Comparison of ENCODE assay signal across 7 cellular contexts in the genomic region with DNA sequence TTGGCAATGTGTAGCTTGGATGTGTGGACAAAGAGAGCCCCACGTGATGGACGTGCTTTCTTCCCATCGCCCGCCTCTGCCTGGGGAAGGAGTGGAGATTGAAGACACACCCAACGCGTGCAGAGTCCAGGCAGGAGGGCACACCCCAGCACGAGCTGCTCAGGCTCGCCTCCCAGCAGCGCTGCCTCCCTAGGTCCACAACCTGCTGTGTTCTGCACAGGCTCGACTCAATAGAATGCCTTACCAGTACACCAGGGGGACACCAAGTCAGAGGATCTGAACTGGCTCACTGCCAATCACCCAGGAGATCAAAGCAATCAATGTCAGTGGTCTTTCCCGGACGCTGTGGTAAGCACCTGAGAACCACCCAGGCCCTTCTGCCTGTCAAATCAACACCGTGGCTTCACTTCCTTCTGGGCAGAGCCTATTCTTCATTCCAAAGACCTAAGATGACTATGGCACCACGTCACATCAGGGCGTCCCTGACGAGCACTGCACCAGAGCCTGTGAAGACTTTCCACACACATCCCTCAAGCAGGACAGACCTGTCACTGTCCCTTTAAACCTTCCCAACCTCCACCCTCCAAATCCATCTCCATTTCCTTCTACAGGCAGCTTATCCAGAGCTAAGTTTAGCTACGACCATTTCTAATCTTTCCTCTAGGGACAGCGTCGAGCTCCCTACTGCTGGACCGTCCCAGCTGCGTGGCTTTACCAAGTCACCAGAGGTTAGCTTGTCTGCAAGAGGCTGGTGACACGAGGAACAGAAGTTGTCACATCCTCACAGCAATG.
DNase-seq lines count a peak whose midpoint lies in the region; ATAC-seq and TF ChIP-seq lines count a peak whose summit lies in the region.

No MANE protein-coding gene starts in this region.

- TF ChIP-seq POLR2A in gastroesophageal sphincter (IDR thresholded peaks at IDR 0.05), result no peak

- H3K27ac ChIP-seq in gastroesophageal sphincter, result peak overlapping the region in 3 of 4 donors; percentile 58 to 90 (median 86)

- H3K9me3 ChIP-seq in gastroesophageal sphincter, result no peaks in the 10 kb centered on the region

- no peak overlapping the region for H3K4me3 Mint-ChIP-seq in T-helper 2 cell treated with Interferon-gamma antibody and Interleukin-4, amounts not matched to agents 5 μg/mL and 100 μg/mL, for 36 hours
- H3K4me3 Mint-ChIP-seq in osteocyte (ENCODE audit: unreplicated experiment), result no peak overlapping the region

- no peaks in the 10 kb centered on the region for H3K27me3 ChIP-seq in gastroesophageal sphincter

- 42 to 52% methylated on average over 13 to 16 of the region's 22 CpGs for WGBS in gastroesophageal sphincter (ENCODE audit: low coverage in 1 of 2), 2 donors

- no peak for TF ChIP-seq EP300 in gastroesophageal sphincter (IDR thresholded peaks at IDR 0.05)

- DNase-seq in EL (peak; percentile 40), M059J (ENCODE audit: low read depth) (peak; percentile 52), osteocyte (ENCODE audit: extremely low spot score, unreplicated experiment) (no peak)
- no peak for DNase-seq in T-helper 2 cell treated with Interferon-gamma antibody and Interleukin-4, amounts not matched to agents 5 μg/mL and 100 μg/mL, for 36 hours (ENCODE audit: low spot score)
- DNase-seq in activated CD4-positive, CD25-positive, alpha-beta regulatory T cell treated with anti-CD3 and anti-CD28 coated beads, Interleukin-2, amount 50 U/mL, for 72 hours, result no peak

- no peaks in the 10 kb centered on the region for H3K36me3 ChIP-seq in gastroesophageal sphincter

- H3K4me3 ChIP-seq in gastroesophageal sphincter, result no peak overlapping the region

- peaks cover 0 to 76% (median 31%) of the 10 kb centered on the region in 3 donors for H3K4me1 ChIP-seq in gastroesophageal sphincter

- no peaks in the 10 kb centered on the region for H3K9me3 Mint-ChIP-seq in T-helper 2 cell treated with Interferon-gamma antibody and Interleukin-4, amounts not matched to agents 5 μg/mL and 100 μg/mL, for 36 hours
- peaks cover 6% of the 10 kb centered on the region for H3K9me3 Mint-ChIP-seq in osteocyte (ENCODE audit: unreplicated experiment)

- ATAC-seq in gastroesophageal sphincter (no peak), HG02870 (IDR thresholded peaks at IDR 0.05; ENCODE audit: unreplicated experiment) (no peak)

- H3K4me1 Mint-ChIP-seq in T-helper 2 cell treated with Interferon-gamma antibody and Interleukin-4, amounts not matched to agents 5 μg/mL and 100 μg/mL, for 36 hours (ENCODE audit: low read depth), result peaks cover 31% of the 10 kb centered on the region
- H3K4me1 Mint-ChIP-seq in osteocyte (ENCODE audit: unreplicated experiment), result peaks cover 73% of the 10 kb centered on the region

- TF ChIP-seq CTCF in gastroesophageal sphincter (IDR thresholded peaks at IDR 0.05) (peak in 3 of 4 experiments; percentile 30 to 51 (median 33)), osteocyte (IDR thresholded peaks at IDR 0.05) (peak; percentile 50)

- no peaks in the 10 kb centered on the region for H3K27me3 Mint-ChIP-seq in T-helper 2 cell treated with Interferon-gamma antibody and Interleukin-4, amounts not matched to agents 5 μg/mL and 100 μg/mL, for 36 hours (ENCODE audit: low read depth)
- H3K27me3 Mint-ChIP-seq in osteocyte (ENCODE audit: unreplicated experiment), result no peaks in the 10 kb centered on the region

- H3K27ac Mint-ChIP-seq in T-helper 2 cell treated with Interferon-gamma antibody and Interleukin-4, amounts not matched to agents 5 μg/mL and 100 μg/mL, for 36 hours, result peak overlapping the region; percentile 66
- peak overlapping the region; percentile 70 for H3K27ac Mint-ChIP-seq in osteocyte (ENCODE audit: unreplicated experiment)

- peaks cover 15% of the 10 kb centered on the region for H3K36me3 Mint-ChIP-seq in T-helper 2 cell treated with Interferon-gamma antibody and Interleukin-4, amounts not matched to agents 5 μg/mL and 100 μg/mL, for 36 hours (ENCODE audit: low read depth)
- H3K36me3 Mint-ChIP-seq in osteocyte (ENCODE audit: unreplicated experiment), result peaks cover 17% of the 10 kb centered on the region

Comparison
In these comparisons a context has a peak if more than half of its experiments do, and no peak if none do; other contexts are left out.
1. DNase-seq: peak in EL (single experiment) and M059J (single experiment); none in T-helper 2 cell treated with Interferon-gamma antibody and Interleukin-4, amounts not matched to agents 5 μg/mL and 100 μg/mL, for 36 hours (single experiment), osteocyte (single experiment) and activated CD4-positive, CD25-positive, alpha-beta regulatory T cell treated with anti-CD3 and anti-CD28 coated beads, Interleukin-2, amount 50 U/mL, for 72 hours (single experiment).